Comparison of ENCODE assay signal across 7 cellular contexts in genomic region chr2:108663341-108663740, GRCh38. TPM values are rescaled to one million over a fixed set of nuclear protein-coding genes. Genes with fewer than 3 reads are reported as not detected.
DNase-seq lines count a peak whose midpoint lies in the region; ATAC-seq and TF ChIP-seq lines count a peak whose summit lies in the region.
"Not testable (repeated sequence)": the region's sequence is repeated elsewhere in the genome, so short reads cannot be mapped to it uniquely, and the experiment has no call there.

No MANE protein-coding gene starts in this region.

- not testable (repeated sequence) for H3K9me3 ChIP-seq in BLaER1 treated with 17β-estradiol and CSF1 and Interleukin-3, amounts not matched to agents 10 nM and 100 nM (replicated peaks in 1 of 11); right atrium auricular region; psoas muscle; smooth muscle cell (replicated peaks; ENCODE audit: low read depth)

- H3K27me3 Mint-ChIP-seq in activated T-cell treated with anti-CD3 and anti-CD28 coated beads, Interleukin-2, amount 50 U/mL, for 72 hours (ENCODE audit: low read depth); chondrocyte (ENCODE audit: low read depth): not testable (repeated sequence)

- WGBS in psoas muscle, 3 donors, result 83 to 87% (median 86%) methylated on average over 3 of the region's 3 CpGs
- WGBS in smooth muscle cell (ENCODE audit: low lambda C conversion rate), result 97% methylated on average over 3 of the region's 3 CpGs

- not testable (repeated sequence) for ATAC-seq in activated T-cell treated with anti-CD3 and anti-CD28 coated beads, Interleukin-2, amount 50 U/mL, for 72 hours (replicated peaks in 1 of 2); psoas muscle

- intact Hi-C loops in psoas muscle (cut with DNase I), result not testable (repeated sequence)

- H3K27me3 ChIP-seq in BLaER1 treated with 17β-estradiol and CSF1 and Interleukin-3, amounts not matched to agents 10 nM and 100 nM; right atrium auricular region; psoas muscle (ENCODE audit: insufficient read depth in 3 of 3, low read length in 2 of 3); smooth muscle cell (ENCODE audit: low read depth): not testable (repeated sequence)

- H3K4me1 ChIP-seq in BLaER1 treated with 17β-estradiol and CSF1 and Interleukin-3, amounts not matched to agents 10 nM and 100 nM, result peaks cover 19 to 49% (median 35%) of the 10 kb centered on the region in 10 experiments
- H3K4me1 ChIP-seq in right atrium auricular region, result peaks cover 0 to 14% of the 10 kb centered on the region in 2 donors
- peaks cover 18% of the 10 kb centered on the region for H3K4me1 ChIP-seq in psoas muscle
- not testable (repeated sequence) for H3K4me1 ChIP-seq in smooth muscle cell (ENCODE audit: low read depth)

- H3K9me3 Mint-ChIP-seq in activated T-cell treated with anti-CD3 and anti-CD28 coated beads, Interleukin-2, amount 50 U/mL, for 72 hours; chondrocyte (ENCODE audit: low read depth): not testable (repeated sequence)

- H3F3A ChIP-seq in smooth muscle cell (ENCODE audit: low read depth), result not testable (repeated sequence)

- not testable (repeated sequence) for H3K4me1 Mint-ChIP-seq in activated T-cell treated with anti-CD3 and anti-CD28 coated beads, Interleukin-2, amount 50 U/mL, for 72 hours (ENCODE audit: low read depth)
- H3K4me1 Mint-ChIP-seq in chondrocyte (ENCODE audit: low read depth), result peaks cover 29% of the 10 kb centered on the region

- H3K9ac ChIP-seq in BLaER1 treated with 17β-estradiol and CSF1 and Interleukin-3, amounts not matched to agents 10 nM and 100 nM; smooth muscle cell (ENCODE audit: low read depth): not testable (repeated sequence)

- not testable (repeated sequence) for H2AFZ ChIP-seq in smooth muscle cell (ENCODE audit: low read depth)

- H4K20me1 ChIP-seq in BLaER1 treated with 17β-estradiol and CSF1 and Interleukin-3, amounts not matched to agents 10 nM and 100 nM; smooth muscle cell (ENCODE audit: low read depth): not testable (repeated sequence)

- H3K4me2 ChIP-seq in BLaER1 treated with 17β-estradiol and CSF1 and Interleukin-3, amounts not matched to agents 10 nM and 100 nM, result peak overlapping the region; percentile 48 to 83 (median 69); a peak in 19 of 22 replicates
- H3K4me2 ChIP-seq in smooth muscle cell, result not testable (repeated sequence)

- not testable (repeated sequence) for H3K4me3 Mint-ChIP-seq in activated T-cell treated with anti-CD3 and anti-CD28 coated beads, Interleukin-2, amount 50 U/mL, for 72 hours; chondrocyte (ENCODE audit: unreplicated experiment)

- not testable (repeated sequence) for H3K36me3 Mint-ChIP-seq in activated T-cell treated with anti-CD3 and anti-CD28 coated beads, Interleukin-2, amount 50 U/mL, for 72 hours (ENCODE audit: insufficient read depth in 2 of 2); chondrocyte (ENCODE audit: low read depth)

- peak overlapping the region in 9 of 11 experiments; percentile 33 to 71 (median 66); a peak in 12 of 22 replicates for H3K27ac ChIP-seq in BLaER1 treated with 17β-estradiol and CSF1 and Interleukin-3, amounts not matched to agents 10 nM and 100 nM
- H3K27ac ChIP-seq in right atrium auricular region, result peak overlapping the region; percentile 80 to 93
- H3K27ac ChIP-seq in psoas muscle, result peak overlapping the region; percentile 85
- H3K27ac ChIP-seq in smooth muscle cell (ENCODE audit: low read depth), result peak overlapping the region; percentile 86

- not testable (repeated sequence) for H3K4me3 ChIP-seq in BLaER1 treated with 17β-estradiol and CSF1 and Interleukin-3, amounts not matched to agents 10 nM and 100 nM; right atrium auricular region; psoas muscle; smooth muscle cell

- H3K79me2 ChIP-seq in smooth muscle cell (ENCODE audit: low read depth), result not testable (repeated sequence)

- not testable (repeated sequence) for H3K36me3 ChIP-seq in BLaER1 treated with 17β-estradiol and CSF1 and Interleukin-3, amounts not matched to agents 10 nM and 100 nM; right atrium auricular region; smooth muscle cell (ENCODE audit: low read depth)
- peaks cover 0 to 16% of the 10 kb centered on the region in 2 donors for H3K36me3 ChIP-seq in psoas muscle (ENCODE audit: insufficient read depth in 1 of 2, low read depth in 1 of 2)

- not testable (repeated sequence) for DNase-seq in activated T-cell treated with anti-CD3 and anti-CD28 coated beads, Interleukin-2, amount 50 U/mL, for 72 hours; chondrocyte (ENCODE audit: low spot score); right atrium auricular region (ENCODE audit: low spot score); psoas muscle; smooth muscle cell (lab: John Stamatoyannopoulos, UW; ENCODE audit: unreplicated experiment)
- DNase-seq in fibroblast of peridontal ligament (ENCODE audit: extremely low read depth), result peak; percentile 25

- H3K27ac Mint-ChIP-seq in activated T-cell treated with anti-CD3 and anti-CD28 coated beads, Interleukin-2, amount 50 U/mL, for 72 hours, result peak overlapping the region; percentile 20
- peak overlapping the region; percentile 97 for H3K27ac Mint-ChIP-seq in chondrocyte (ENCODE audit: unreplicated experiment)

- not testable (repeated sequence) for TF ChIP-seq CTCF in chondrocyte (IDR thresholded peaks at IDR 0.05); right atrium auricular region (IDR thresholded peaks at IDR 0.05); psoas muscle (IDR thresholded peaks at IDR 0.05); smooth muscle cell (IDR thresholded peaks at IDR 0.05; ENCODE audit: borderline replicate concordance, insufficient read depth, poor library complexity, severe bottlenecking)

RNA-seq across cellular contexts. Expression of gene RANBP2, which starts 55.9 kb away (rescaled TPM):
- total RNA-seq in activated T-cell treated with anti-CD3 and anti-CD28 coated beads, Interleukin-2, amount 50 U/mL, for 72 hours, result 10 to 100 TPM; 57.7 to 58.8 TPM
- 48.8 to 67.6 TPM (median 52.7 TPM) in 3 replicates for total RNA-seq in chondrocyte
- total RNA-seq in right atrium auricular region, result 10 to 100 TPM; 45.8 to 52.4 TPM
- 10 to 100 TPM; 58.5 to 74.3 (median 70.9) TPM for total RNA-seq in psoas muscle
- polyA plus RNA-seq in psoas muscle, result 10 to 100 TPM; 12.4 to 40.1 (median 13.0) TPM
- total RNA-seq in smooth muscle cell, result 56.9 and 79.1 TPM in 2 replicates
- 7.8 and 8.0 TPM in 2 replicates for polyA plus RNA-seq in smooth muscle cell
